ENCODE assay signal across 8 cellular contexts in genomic region chr18:5294618-5295230, GRCh38. TPM values are rescaled to one million over a fixed set of nuclear protein-coding genes. Genes with fewer than 3 reads are reported as not detected.
DNase-seq lines count a peak whose midpoint lies in the region; ATAC-seq and TF ChIP-seq lines count a peak whose summit lies in the region.

No MANE protein-coding gene starts in this region.

- no peaks in the 10 kb centered on the region for H3K27me3 Mint-ChIP-seq in activated CD4-positive, alpha-beta memory T cell treated with anti-CD3 and anti-CD28 coated beads for 36 hours
- H3K27me3 Mint-ChIP-seq in mesothelial cell of epicardium (ENCODE audit: low read depth) = peaks cover 11% of the 10 kb centered on the region

- CTCF ChIA-PET in activated CD4-positive, alpha-beta memory T cell treated with anti-CD3 and anti-CD28 coated beads for 36 hours (lab: Charles Lee) = interaction anchor here (1.7 to 2.7 kb wide), 2 partner anchors 14 to 57 kb away, joined by 5 to 15 read pairs; no protein-coding TSS in a partner anchor

- H3K4me3 Mint-ChIP-seq in activated CD4-positive, alpha-beta memory T cell treated with anti-CD3 and anti-CD28 coated beads for 36 hours = peak overlapping the region; percentile 82
- peak overlapping the region; percentile 85 for H3K4me3 Mint-ChIP-seq in mesothelial cell of epicardium

- H3K4me1 Mint-ChIP-seq in activated CD4-positive, alpha-beta memory T cell treated with anti-CD3 and anti-CD28 coated beads for 36 hours (ENCODE audit: low read depth) = peaks cover 25% of the 10 kb centered on the region
- peaks cover 12% of the 10 kb centered on the region for H3K4me1 Mint-ChIP-seq in mesothelial cell of epicardium

- peak overlapping the region; percentile 92 for H3K27ac Mint-ChIP-seq in activated CD4-positive, alpha-beta memory T cell treated with anti-CD3 and anti-CD28 coated beads for 36 hours
- H3K27ac Mint-ChIP-seq in mesothelial cell of epicardium = peak overlapping the region; percentile 94

- DNase-seq in NCI-H2081 (lab: John Stamatoyannopoulos, UW) (peak; percentile 41 to 65), NCI-H2081 treated with DMSO at 0.1 percent for 48 hours (lab: John Stamatoyannopoulos, UW) (no peak), NCI-H510A (lab: John Stamatoyannopoulos, UW) (peak; percentile 73), mesothelial cell of epicardium (ENCODE audit: low spot score in 2 of 2, unreplicated experiment in 2 of 2) (peak; percentile 36 to 69)
- peak; percentile 64 for DNase-seq in activated CD4-positive, alpha-beta memory T cell treated with anti-CD3 and anti-CD28 coated beads for 36 hours
- peak; percentile 60 for DNase-seq in effector CD4-positive, alpha-beta T cell
- DNase-seq in stimulated activated CD8-positive, alpha-beta memory T cell treated with anti-CD3 and anti-CD28 coated beads, Interleukin-4, amount 100 ng/mL, for 1 hour (ENCODE audit: low read depth in 2 of 2, low spot score in 1 of 2) = peak; percentile 17 to 21

- ATAC-seq in HG03025 (IDR thresholded peaks at IDR 0.05; ENCODE audit: low FRiP score, unreplicated experiment) = peak; percentile 21

- TF ChIP-seq CTCF in mesothelial cell of epicardium (IDR thresholded peaks at IDR 0.05; ENCODE audit: unreplicated experiment) = no peak

- H3K36me3 Mint-ChIP-seq in activated CD4-positive, alpha-beta memory T cell treated with anti-CD3 and anti-CD28 coated beads for 36 hours = peaks cover 24% of the 10 kb centered on the region
- H3K36me3 Mint-ChIP-seq in mesothelial cell of epicardium = peaks cover 15% of the 10 kb centered on the region

- intact Hi-C loops in activated CD4-positive, alpha-beta memory T cell treated with anti-CD3 and anti-CD28 coated beads for 36 hours (cut with micrococcal nuclease) = loop anchor here (10.0 kb wide), 3 partner anchors 160 to 1840 kb away; partner anchors contain the start of genes TGIF1 and TMEM200C

- H3K9me3 Mint-ChIP-seq in activated CD4-positive, alpha-beta memory T cell treated with anti-CD3 and anti-CD28 coated beads for 36 hours = no peaks in the 10 kb centered on the region
- no peaks in the 10 kb centered on the region for H3K9me3 Mint-ChIP-seq in mesothelial cell of epicardium

- POLR2A ChIA-PET in activated CD4-positive, alpha-beta memory T cell treated with anti-CD3 and anti-CD28 coated beads for 36 hours (lab: Charles Lee) = interaction anchor here (1.0 to 4.4 kb wide), 4 partner anchors 10 to 1844 kb away, joined by 3 to 117 read pairs (median 8); no protein-coding TSS in a partner anchor

RNA-seq across cellular contexts. Expression of gene ZBTB14, which starts 0.8 kb away (rescaled TPM):
- 10 to 100 TPM; 19.3 to 19.6 TPM for total RNA-seq in activated CD4-positive, alpha-beta memory T cell treated with anti-CD3 and anti-CD28 coated beads for 36 hours
- total RNA-seq in mesothelial cell of epicardium = 14.6 to 15.4 TPM (median 14.9 TPM) in 3 replicates
